Comparison of ENCODE assay signal across 10 cellular contexts in genomic region chr5:10631597-10631996, GRCh38.
DNase-seq lines count a peak whose midpoint lies in the region; ATAC-seq and TF ChIP-seq lines count a peak whose summit lies in the region.
"Had no signal": no experiment of that assay in that cellular context is flagged by ENCODE, and none has a peak within 500 bp of the region (broad histone marks: within the 10 kb centered on the region; RNA-seq: fewer than 3 reads in every experiment).

No MANE protein-coding gene starts in this region.

- POLR2A ChIA-PET in CD8-positive, alpha-beta memory T cell (lab: Charles Lee): no interaction called here

- no peaks in the 10 kb centered on the region for H3K9me3 Mint-ChIP-seq in CD8-positive, alpha-beta memory T cell
- H3K9me3 Mint-ChIP-seq in activated naive CD8-positive, alpha-beta T cell (ENCODE audit: low read depth): no peaks in the 10 kb centered on the region

- peaks cover 42% of the 10 kb centered on the region for H3K4me1 ChIP-seq in CD8-positive, alpha-beta memory T cell (ENCODE audit: insufficient read depth, low read length)
- peaks cover 4 to 7% of the 10 kb centered on the region in 2 donors for H3K4me1 ChIP-seq in uterus

- no peak for DNase-seq in CD8-positive, alpha-beta memory T cell
- DNase-seq in iPS-NIHi7 (ENCODE audit: extremely low spot score): no peak
- no peak for DNase-seq in uterus
- no peak for DNase-seq in AG08395 (ENCODE audit: low spot score)
- DNase-seq: MG63, WERI-Rb-1 had no signal

- no peaks in the 10 kb centered on the region for H3K36me3 ChIP-seq in CD8-positive, alpha-beta memory T cell (ENCODE audit: insufficient read depth, low read length)
- H3K36me3 ChIP-seq in uterus: no peaks in the 10 kb centered on the region

- H3K4me3 Mint-ChIP-seq in CD8-positive, alpha-beta memory T cell: peak overlapping the region in 6 of 7 donors; percentile 63 to 89 (median 72)
- H3K4me3 Mint-ChIP-seq in activated naive CD8-positive, alpha-beta T cell: peak overlapping the region; percentile 57

- ATAC-seq in GM19395 (IDR thresholded peaks at IDR 0.05; ENCODE audit: unreplicated experiment) (peak; percentile 11), HG03108 (IDR thresholded peaks at IDR 0.05; ENCODE audit: unreplicated experiment) (peak; percentile 1), SK-N-SH treated with all-trans-retinoic acid at 6 μM for 48 hours (no peak)

- CTCF ChIA-PET in CD8-positive, alpha-beta memory T cell (lab: Charles Lee): no interaction called here

- peaks cover 48 to 65% (median 61%) of the 10 kb centered on the region in 3 donors for H3K4me1 Mint-ChIP-seq in CD8-positive, alpha-beta memory T cell
- peaks cover 59% of the 10 kb centered on the region for H3K4me1 Mint-ChIP-seq in activated naive CD8-positive, alpha-beta T cell (ENCODE audit: low read depth)

- no peak for TF ChIP-seq POLR2A in uterus (IDR thresholded peaks at IDR 0.05)

- H3K27ac Mint-ChIP-seq in CD8-positive, alpha-beta memory T cell: peak overlapping the region in 2 of 8 donors; percentile 77 to 96
- H3K27ac Mint-ChIP-seq in activated naive CD8-positive, alpha-beta T cell: no peak overlapping the region

- intact Hi-C loops in uterus (cut with DNase I; ENCODE audit: low total_unique reads): no loop called here

- H3K36me3 Mint-ChIP-seq in CD8-positive, alpha-beta memory T cell: no peaks in the 10 kb centered on the region
- peaks cover 2% of the 10 kb centered on the region for H3K36me3 Mint-ChIP-seq in activated naive CD8-positive, alpha-beta T cell

- no peaks in the 10 kb centered on the region for H3K9me3 ChIP-seq in CD8-positive, alpha-beta memory T cell (ENCODE audit: low read length)
- no peaks in the 10 kb centered on the region for H3K9me3 ChIP-seq in uterus
- H3K9me3 ChIP-seq: MG63 had no signal

- no peak for TF ChIP-seq CTCF in uterus (IDR thresholded peaks at IDR 0.05)

- no peak overlapping the region for H3K27ac ChIP-seq in CD8-positive, alpha-beta memory T cell (ENCODE audit: low read depth, low read length)
- H3K27ac ChIP-seq in uterus: no peak overlapping the region
- H3K27ac ChIP-seq: WERI-Rb-1 had no signal

- H3K27me3 Mint-ChIP-seq in CD8-positive, alpha-beta memory T cell: peaks cover 4 to 8% of the 10 kb centered on the region in 2 donors
- no peaks in the 10 kb centered on the region for H3K27me3 Mint-ChIP-seq in activated naive CD8-positive, alpha-beta T cell

- no peak overlapping the region for H3K4me3 ChIP-seq in CD8-positive, alpha-beta memory T cell (ENCODE audit: low read length)
- H3K4me3 ChIP-seq in uterus: no peak overlapping the region
- H3K4me3 ChIP-seq: MG63 had no signal

- no peaks in the 10 kb centered on the region for H3K27me3 ChIP-seq in CD8-positive, alpha-beta memory T cell (ENCODE audit: insufficient read depth, low read length, poor library complexity, severe bottlenecking)
- H3K27me3 ChIP-seq in uterus: no peaks in the 10 kb centered on the region
- H3K27me3 ChIP-seq: MG63 had no signal

TF ChIP-seq in SK-N-SH treated with all-trans-retinoic acid at 6 μM for 48 hours, 23 proteins besides CTCF, POLR2A, EP300 and RAD21:
- TF ChIP-seq ZC3H10 (CRISPR knock-in tag; IDR thresholded peaks at IDR 0.05) (no peak), CREB5 (CRISPR knock-in tag; IDR thresholded peaks at IDR 0.05; ENCODE audit: low read depth) (no peak), TOX (CRISPR knock-in tag; IDR thresholded peaks at IDR 0.05; ENCODE audit: borderline replicate concordance) (no peak), RARB (CRISPR knock-in tag; IDR thresholded peaks at IDR 0.05) (no peak), CSRNP3 (CRISPR knock-in tag; IDR thresholded peaks at IDR 0.05) (no peak), ESRRG (CRISPR knock-in tag; IDR thresholded peaks at IDR 0.05) (no peak), ZFP3 (CRISPR knock-in tag; IDR thresholded peaks at IDR 0.05) (no peak), OSR1 (CRISPR knock-in tag; IDR thresholded peaks at IDR 0.05) (no peak), CSDC2 (CRISPR knock-in tag; IDR thresholded peaks at IDR 0.05) (no peak), POU6F1 (CRISPR knock-in tag; IDR thresholded peaks at IDR 0.05; ENCODE audit: borderline replicate concordance, low read depth) (no peak), TSHZ2 (CRISPR knock-in tag; IDR thresholded peaks at IDR 0.05) (no peak), TCF4 (CRISPR knock-in tag; IDR thresholded peaks at IDR 0.05; ENCODE audit: borderline replicate concordance) (no peak), ZNF8 (CRISPR knock-in tag; IDR thresholded peaks at IDR 0.05) (no peak), ARNTL (CRISPR knock-in tag; IDR thresholded peaks at IDR 0.05; ENCODE audit: borderline replicate concordance, low read depth) (no peak), BACH2 (CRISPR knock-in tag; IDR thresholded peaks at IDR 0.05; ENCODE audit: borderline replicate concordance) (no peak), PPARA (CRISPR knock-in tag; IDR thresholded peaks at IDR 0.05; ENCODE audit: borderline replicate concordance) (no peak), GLIS3 (CRISPR knock-in tag; IDR thresholded peaks at IDR 0.05) (no peak), ZNF70 (CRISPR knock-in tag; IDR thresholded peaks at IDR 0.05) (no peak), SNAI2 (CRISPR knock-in tag; IDR thresholded peaks at IDR 0.05) (no peak), ZFP30 (CRISPR knock-in tag; IDR thresholded peaks at IDR 0.05) (no peak)
TF ChIP-seq in SK-N-SH treated with all-trans-retinoic acid at 6 μM for 48 hours: peak in this region for 0.
